In genomic region chr16:58234831-58235595, GRCh38 we compare ENCODE assay signal across 23 cellular contexts. TPM values are rescaled to one million over a fixed set of nuclear protein-coding genes. Genes with fewer than 3 reads are reported as not detected.
DNase-seq lines count a peak whose midpoint lies in the region; ATAC-seq, FAIRE-seq and TF ChIP-seq lines count a peak whose summit lies in the region.
"Had no signal": no experiment of that assay in that cellular context is flagged by ENCODE, and none has a peak within 500 bp of the region (broad histone marks: within the 10 kb centered on the region; RNA-seq: fewer than 3 reads in every experiment).

No MANE protein-coding gene starts in this region.

- H3K9me3 ChIP-seq in T-helper 17 cell (ENCODE audit: control insufficient read depth, low read length, poor library complexity, severe bottlenecking), result no peaks in the 10 kb centered on the region
- no peaks in the 10 kb centered on the region for H3K9me3 ChIP-seq in CD4-positive, alpha-beta memory T cell (ENCODE audit: control insufficient read depth in 1 of 2, low read length in 2 of 2)
- H3K9me3 ChIP-seq: Caco-2 had no signal

- peaks cover 10% of the 10 kb centered on the region for H3K27me3 Mint-ChIP-seq in GM23338 (ENCODE audit: insufficient read depth, low read depth, poor library complexity)
- H3K27me3 Mint-ChIP-seq in T-helper 17 cell, result peaks cover 34% of the 10 kb centered on the region
- peaks cover 12% of the 10 kb centered on the region for H3K27me3 Mint-ChIP-seq in brain
- peaks cover 62% of the 10 kb centered on the region for H3K27me3 Mint-ChIP-seq in neural crest cell (ENCODE audit: low read depth)
- H3K27me3 Mint-ChIP-seq in CD4-positive, alpha-beta memory T cell, result peaks cover 14 to 17% of the 10 kb centered on the region in 2 donors

- no peaks in the 10 kb centered on the region for H4K20me1 ChIP-seq in GM23338 (replicated peaks; ENCODE audit: insufficient read depth)

- H3K79me2 ChIP-seq in GM23338 (replicated peaks; ENCODE audit: insufficient read depth), result no peaks in the 10 kb centered on the region

- H3K4me1 Mint-ChIP-seq in GM23338, result peaks cover 20% of the 10 kb centered on the region
- H3K4me1 Mint-ChIP-seq in T-helper 17 cell, result peaks cover 14% of the 10 kb centered on the region
- peaks cover 11% of the 10 kb centered on the region for H3K4me1 Mint-ChIP-seq in brain
- H3K4me1 Mint-ChIP-seq in neural crest cell, result peaks cover 14% of the 10 kb centered on the region
- H3K4me1 Mint-ChIP-seq in CD4-positive, alpha-beta memory T cell, result peaks cover 3 to 13% (median 11%) of the 10 kb centered on the region in 4 donors

- 0 out of 2 replicates have a peak overlapping the region, but pooled peaks have one; percentile 5 for H2AFZ ChIP-seq in GM23338

- H3K27ac ChIP-seq in GM23338 (ENCODE audit: low read depth), result no peak overlapping the region
- H3K27ac ChIP-seq in CD4-positive, alpha-beta memory T cell (ENCODE audit: low read depth, low read length), result no peak overlapping the region

- H3K27me3 ChIP-seq in GM23338 (ENCODE audit: insufficient read depth), result no peaks in the 10 kb centered on the region
- no peaks in the 10 kb centered on the region for H3K27me3 ChIP-seq in CD4-positive, alpha-beta memory T cell (ENCODE audit: insufficient read depth, low read length)

- intact Hi-C loops in CD4-positive, alpha-beta memory T cell (cut with micrococcal nuclease), result no loop called here

- no peak overlapping the region; the same call in 1 of the 2 replicates for H3K4me2 ChIP-seq in GM23338

- H3K27ac Mint-ChIP-seq in GM23338 (no peak overlapping the region), T-helper 17 cell (no peak overlapping the region), brain (no peak overlapping the region), neural crest cell (ENCODE audit: unreplicated experiment) (no peak overlapping the region)
- no peak overlapping the region for H3K27ac Mint-ChIP-seq in CD4-positive, alpha-beta memory T cell
- H3K27ac Mint-ChIP-seq: CD8-positive, alpha-beta T cell had no signal

- no peaks in the 10 kb centered on the region for H3K9me2 ChIP-seq in GM23338 (ENCODE audit: insufficient read depth)

- H3K36me3 ChIP-seq in GM23338 (ENCODE audit: insufficient read depth), result no peaks in the 10 kb centered on the region
- no peaks in the 10 kb centered on the region for H3K36me3 ChIP-seq in CD4-positive, alpha-beta memory T cell (ENCODE audit: insufficient read depth, low read length)

- H3K9me3 Mint-ChIP-seq in GM23338 (no peaks in the 10 kb centered on the region), brain (peaks cover 0 to 2% (median 0%) of the 10 kb centered on the region in 5 experiments), neural crest cell (no peaks in the 10 kb centered on the region)
- H3K9me3 Mint-ChIP-seq in CD4-positive, alpha-beta memory T cell, result no peaks in the 10 kb centered on the region
- H3K9me3 Mint-ChIP-seq: CD8-positive, alpha-beta T cell had no signal

- POLR2A ChIA-PET in CD4-positive, alpha-beta memory T cell (lab: Charles Lee; ENCODE audit: partially characterized antibody), result no interaction called here

- no peak for FAIRE-seq in D721Med (lab: Jason Lieb, UNC)
- FAIRE-seq: GM12878, GM18507, H1 had no signal

- TF ChIP-seq CTCF in GM23338 (conservative IDR thresholded peaks at IDR 0.05; ENCODE audit: low read depth in 2 of 2) (no peak), brain (conservative IDR thresholded peaks at IDR 0.05) (no peak), neural crest cell (conservative IDR thresholded peaks at IDR 0.05) (no peak), D721Med (IDR thresholded peaks at IDR 0.05; ENCODE audit: insufficient read depth, missing control alignments) (no peak)

- H3K36me3 Mint-ChIP-seq in GM23338 (ENCODE audit: low read depth) (no peaks in the 10 kb centered on the region), T-helper 17 cell (ENCODE audit: low read depth) (no peaks in the 10 kb centered on the region), brain (no peaks in the 10 kb centered on the region), neural crest cell (ENCODE audit: low read depth) (no peaks in the 10 kb centered on the region)
- H3K36me3 Mint-ChIP-seq in CD4-positive, alpha-beta memory T cell, result no peaks in the 10 kb centered on the region
- H3K36me3 Mint-ChIP-seq: CD8-positive, alpha-beta T cell had no signal

- H3F3A ChIP-seq in GM23338 (replicated peaks; ENCODE audit: low read depth), result no peaks in the 10 kb centered on the region

- H3K4me3 ChIP-seq in GM23338, result no peak overlapping the region
- no peak overlapping the region for H3K4me3 ChIP-seq in CD4-positive, alpha-beta memory T cell (ENCODE audit: low read length in 2 of 2)

- DNase-seq in GM23338 (ENCODE audit: low spot score), result peak; percentile 39
- no peak for DNase-seq in T-helper 17 cell
- no peak for DNase-seq in neural crest cell (ENCODE audit: low read depth, low spot score)
- DNase-seq in NCI-H146 treated with DMSO at 0.1 percent for 48 hours (lab: John Stamatoyannopoulos, UW; ENCODE audit: unreplicated experiment), result no peak
- DNase-seq in hepatic stellate cell (ENCODE audit: low spot score), result no peak
- no peak for DNase-seq in CD4-positive, alpha-beta memory T cell
- no peak for DNase-seq in D721Med (ENCODE audit: insufficient read length, low spot score)
- DNase-seq: C1 segment of cervical spinal cord; Caco-2; CD8-positive, alpha-beta T cell; DMS 273 treated with DMSO at 0.1 percent for 48 hours; DMS79; EL; GDM1; H7; HCEC 1CT had no signal

- CTCF ChIA-PET in CD4-positive, alpha-beta memory T cell (lab: Charles Lee; ENCODE audit: partially characterized antibody), result no interaction called here

- peaks cover 17% of the 10 kb centered on the region for H3K4me1 ChIP-seq in GM23338 (ENCODE audit: insufficient read depth)
- peaks cover 10% of the 10 kb centered on the region for H3K4me1 ChIP-seq in CD4-positive, alpha-beta memory T cell (ENCODE audit: insufficient read depth, low read length)

- H3K4me3 Mint-ChIP-seq in GM23338 (no peak overlapping the region; the same call in 2 of the 3 replicates), T-helper 17 cell (peak overlapping the region; percentile 31), brain (peak overlapping the region; percentile 11 to 40 (median 12)), neural crest cell (peak overlapping the region; percentile 5)
- H3K4me3 Mint-ChIP-seq in CD4-positive, alpha-beta memory T cell, result peak overlapping the region in 2 of 8 donors; percentile 1 to 14

- ATAC-seq in GM23338, result no peak
- no peak for ATAC-seq in T-helper 17 cell
- ATAC-seq: CD8-positive, alpha-beta T cell had no signal

TF ChIP-seq in GM23338, 12 proteins besides CTCF, POLR2A, EP300 and RAD21 (continues in another document):
- no peak for TF ChIP-seq STAT1 (IDR thresholded peaks at IDR 0.05; ENCODE audit: unreplicated experiment)
- no peak for TF ChIP-seq REST (IDR thresholded peaks at IDR 0.05; ENCODE audit: unreplicated experiment)
- TF ChIP-seq EZH2phosphoT487 (IDR thresholded peaks at IDR 0.05; ENCODE audit: unreplicated experiment), result no peak

RNA-seq across cellular contexts. Expression of gene CSNK2A2, which starts 37.1 kb away (rescaled TPM):
- 102 and 112 TPM in 2 replicates for total RNA-seq in GM23338 (2014; rRNA removed; shearing (Covaris generic))
- polyA plus RNA-seq in GM23338 (2016; fragmentation: Nextera tagmentation; extraction: Ambion mirVana) (40.5 and 44.7 TPM in 2 replicates), brain (ENCODE audit: insufficient read depth, low read depth, low replicate concordance) (48.8 TPM)
- total RNA-seq in T-helper 17 cell (10 to 100 TPM; 52.7 to 54.3 TPM), neural crest cell (116 and 118 TPM in 2 replicates)
- total RNA-seq in CD4-positive, alpha-beta memory T cell, result 10 to 100 TPM; 63.5 to 63.6 TPM
- polyA plus RNA-seq in CD4-positive, alpha-beta memory T cell, result 10 to 100 TPM in 1 of 2 donors, 1 to 10 TPM in 1; 9.7 to 14.8 TPM

RNA-seq across cellular contexts. Expression of gene PRSS54, which starts 59.8 kb away (rescaled TPM):
- total RNA-seq in GM23338 (2014; rRNA removed; shearing (Covaris generic)), result not detected in 2 replicates
- polyA plus RNA-seq in GM23338 (2016; fragmentation: Nextera tagmentation; extraction: Ambion mirVana) (not detected in 2 replicates), brain (ENCODE audit: insufficient read depth, low read depth, low replicate concordance) (not detected)
- total RNA-seq in T-helper 17 cell (not detected), neural crest cell (not detected in 2 replicates)
- total RNA-seq in CD4-positive, alpha-beta memory T cell, result not detected
- polyA plus RNA-seq in CD4-positive, alpha-beta memory T cell, result not detected
- total RNA-seq: A172; A673; Caco-2; CD8-positive, alpha-beta T cell; GM12878; H1; H7 had no signal
- polyA plus RNA-seq: BJ, GM12878, H1 had no signal
